ENCODE assay signal across 21 cellular contexts in the genomic region with DNA sequence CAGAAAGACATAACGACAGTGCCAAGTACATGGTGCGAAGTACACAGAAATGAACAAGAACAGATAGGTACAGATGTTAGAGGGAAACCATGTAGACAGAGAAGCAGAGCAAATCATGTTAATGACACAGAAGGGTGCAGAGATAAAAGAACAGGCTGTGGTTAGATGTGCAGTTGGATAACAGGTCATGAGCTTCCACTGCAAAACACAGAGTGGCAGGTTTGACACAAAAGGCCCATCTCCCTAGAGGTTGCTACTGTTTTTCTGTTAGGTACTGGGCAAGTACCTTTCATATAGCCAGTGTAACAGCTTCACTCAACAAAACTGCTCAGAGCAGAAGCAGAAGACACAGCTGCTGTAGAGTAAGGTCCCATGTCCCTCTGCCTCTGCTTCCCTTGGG.
"Had no signal": no experiment of that assay in that cellular context is flagged by ENCODE, and none has a peak within 500 bp of the region (broad histone marks: within the 10 kb centered on the region; RNA-seq: fewer than 3 reads in every experiment).

No MANE protein-coding gene starts in this region.

- H3K4me1 ChIP-seq: Peyer's patch, SJSA1 had no signal

- H3K9me3 ChIP-seq: Peyer's patch, SJSA1 had no signal

- H3K36me3 ChIP-seq: Peyer's patch, SJSA1 had no signal

- H3K4me3 ChIP-seq: Peyer's patch, SJSA1 had no signal

- H3K4me1 Mint-ChIP-seq: brain had no signal

- H3K27me3 ChIP-seq: Peyer's patch, SJSA1 had no signal

- H3K27ac Mint-ChIP-seq: activated B cell treated with CpG ODN at 0.5 μM for 24 hours; activated CD8-positive, alpha-beta memory T cell treated with anti-CD3 and anti-CD28 coated beads, Interleukin-2, amount 10 ng/mL, durations not matched to agents 7 days and 5 days; activated naive CD4-positive, alpha-beta T cell treated with anti-CD3 and anti-CD28 coated beads, Interleukin-2, amount 50 U/mL, for 72 hours; brain had no signal

- H3K27me3 Mint-ChIP-seq: activated CD8-positive, alpha-beta memory T cell treated with anti-CD3 and anti-CD28 coated beads, Interleukin-2, amount 10 ng/mL, durations not matched to agents 7 days and 5 days had no signal

- H3K27ac ChIP-seq: Peyer's patch, RWPE1, SJSA1 had no signal

- ATAC-seq: activated CD8-positive, alpha-beta memory T cell treated with anti-CD3 and anti-CD28 coated beads, Interleukin-2, amount 10 ng/mL, durations not matched to agents 7 days and 5 days; SK-N-SH treated with all-trans-retinoic acid at 6 μM for 48 hours had no signal

- DNase-seq: activated B cell treated with CpG ODN at 0.5 μM for 24 hours; activated CD4-positive, alpha-beta T cell treated with anti-CD3 and anti-CD28 coated beads for 4 hours; activated CD8-positive, alpha-beta memory T cell treated with anti-CD3 and anti-CD28 coated beads, Interleukin-2, amount 10 ng/mL, durations not matched to agents 7 days and 5 days; activated effector memory CD4-positive, alpha-beta T cell treated with anti-CD3 and anti-CD28 coated beads, Interleukin-2, amount 50 U/mL, for 16 hours; activated naive CD4-positive, alpha-beta T cell treated with Interleukin-2 at 50 U/mL for 16 hours; activated T-cell treated with anti-CD3 and anti-CD28 coated beads, Interleukin-2, amount 50 U/mL, for 4 hours; amygdala; Karpas-422; NCI-H1105 treated with DMSO at 0.1 percent for 48 hours; NCI-H1436 treated with DMSO at 0.1 percent for 48 hours; NCI-H187; NCI-H2081; NCI-H524; Peyer's patch; Right ventricle myocardium superior; T1000 had no signal

- H3K4me3 Mint-ChIP-seq: activated B cell treated with CpG ODN at 0.5 μM for 24 hours; activated CD8-positive, alpha-beta memory T cell treated with anti-CD3 and anti-CD28 coated beads, Interleukin-2, amount 10 ng/mL, durations not matched to agents 7 days and 5 days; activated T-cell treated with anti-CD3 and anti-CD28 coated beads, Interleukin-2, amount 50 U/mL, for 4 hours; brain had no signal
